ENCODE assay signal across 25 cellular contexts in genomic region chr9:135945969-135946368, GRCh38.
"Had no signal": no experiment of that assay in that cellular context is flagged by ENCODE, and none has a peak within 500 bp of the region (broad histone marks: within the 10 kb centered on the region; RNA-seq: fewer than 3 reads in every experiment).

No MANE protein-coding gene starts in this region.

- H3K4me3 ChIP-seq: hepatocyte, tibial nerve had no signal

- H3K27me3 ChIP-seq: hepatocyte, tibial nerve had no signal

- H2AFZ ChIP-seq: hepatocyte had no signal

- H3K9me3 ChIP-seq: tibial nerve had no signal

- H3K4me1 Mint-ChIP-seq: activated T-helper 17 cell treated with anti-CD3 and anti-CD28 coated beads, Interleukin-2, amount 50 U/mL, for 72 hours; endodermal cell; neural crest cell had no signal

- H3K4me2 ChIP-seq: hepatocyte had no signal

- H3K27ac Mint-ChIP-seq: activated CD4-positive, alpha-beta memory T cell treated with anti-CD3 and anti-CD28 coated beads for 36 hours; activated CD4-positive, alpha-beta T cell treated with anti-CD3 and anti-CD28 coated beads, Interleukin-2, amount 10 ng/mL, durations not matched to agents 24 days and 14 days; activated T-helper 17 cell treated with anti-CD3 and anti-CD28 coated beads, Interleukin-2, amount 50 U/mL, for 72 hours; naive thymus-derived CD4-positive, alpha-beta T cell; T-helper 1 cell treated with Interleukin-12 subunit alpha and Interleukin-12 subunit beta and Interleukin-4 antibody, amounts not matched to agents 30 μg/mL and 1 μg/mL, for 36 hours had no signal

- H3K27me3 Mint-ChIP-seq: activated CD4-positive, alpha-beta memory T cell treated with anti-CD3 and anti-CD28 coated beads for 36 hours; activated CD4-positive, alpha-beta T cell treated with anti-CD3 and anti-CD28 coated beads, Interleukin-2, amount 10 ng/mL, durations not matched to agents 24 days and 14 days; activated T-helper 17 cell treated with anti-CD3 and anti-CD28 coated beads, Interleukin-2, amount 50 U/mL, for 72 hours; naive thymus-derived CD4-positive, alpha-beta T cell had no signal

- H3K4me3 Mint-ChIP-seq: activated CD4-positive, alpha-beta memory T cell treated with anti-CD3 and anti-CD28 coated beads for 36 hours; activated CD4-positive, alpha-beta T cell treated with anti-CD3 and anti-CD28 coated beads, Interleukin-2, amount 10 ng/mL, durations not matched to agents 24 days and 14 days; activated T-cell treated with anti-CD3 and anti-CD28 coated beads, Interleukin-2, amount 50 U/mL, for 4 hours; activated T-helper 17 cell treated with anti-CD3 and anti-CD28 coated beads, Interleukin-2, amount 50 U/mL, for 72 hours; endodermal cell; naive thymus-derived CD4-positive, alpha-beta T cell; neural crest cell; T-helper 1 cell treated with Interleukin-12 subunit alpha and Interleukin-12 subunit beta and Interleukin-4 antibody, amounts not matched to agents 30 μg/mL and 1 μg/mL, for 36 hours had no signal

- H3K79me2 ChIP-seq: hepatocyte had no signal

- H3K27ac ChIP-seq: hepatocyte, tibial nerve had no signal

- ATAC-seq: activated T-cell treated with anti-CD3 and anti-CD28 coated beads, Interleukin-2, amount 50 U/mL, for 4 hours; activated T-helper 17 cell treated with anti-CD3 and anti-CD28 coated beads, Interleukin-2, amount 50 U/mL, for 72 hours; esophagus mucosa; left colon; naive thymus-derived CD4-positive, alpha-beta T cell; right cardiac atrium had no signal

- DNase-seq: activated CD4-positive, alpha-beta memory T cell treated with anti-CD3 and anti-CD28 coated beads for 36 hours; activated CD4-positive, alpha-beta T cell treated with anti-CD3 and anti-CD28 coated beads, Interleukin-2, amount 10 ng/mL, durations not matched to agents 24 days and 14 days; activated CD4-positive, CD25-positive, alpha-beta regulatory T cell treated with anti-CD3 and anti-CD28 coated beads, Interleukin-2, amount 50 U/mL, for 72 hours; activated CD8-positive, alpha-beta memory T cell treated with anti-CD3 and anti-CD28 coated beads, Interleukin-2, amount 50 U/mL, for 4 hours; activated gamma-delta T cell treated with Interleukin-2 at 50 U/mL for 16 hours; activated naive CD4-positive, alpha-beta T cell treated with anti-CD3 and anti-CD28 coated beads, Interleukin-2, amount 50 U/mL, for 16 hours; activated T-cell treated with anti-CD3 and anti-CD28 coated beads, Interleukin-2, amount 50 U/mL, for 4 hours; amygdala; central memory CD4-positive, alpha-beta T cell; endodermal cell; foreskin fibroblast; left colon; midbrain; naive thymus-derived CD4-positive, alpha-beta T cell; occipital lobe; stimulated activated CD4-positive, alpha-beta T cell treated with anti-CD3 and anti-CD28 coated beads, Interleukin-2, amount 100 ng/mL, for 48 hours; stimulated activated naive CD4-positive, alpha-beta T cell treated with Interleukin-2 at 50 U/mL for 16 hours; T1000 had no signal

- H3K9me3 Mint-ChIP-seq: activated CD4-positive, alpha-beta memory T cell treated with anti-CD3 and anti-CD28 coated beads for 36 hours; activated CD4-positive, alpha-beta T cell treated with anti-CD3 and anti-CD28 coated beads, Interleukin-2, amount 10 ng/mL, durations not matched to agents 24 days and 14 days; activated T-cell treated with anti-CD3 and anti-CD28 coated beads, Interleukin-2, amount 50 U/mL, for 4 hours; activated T-helper 17 cell treated with anti-CD3 and anti-CD28 coated beads, Interleukin-2, amount 50 U/mL, for 72 hours; endodermal cell; neural crest cell; T-helper 1 cell treated with Interleukin-12 subunit alpha and Interleukin-12 subunit beta and Interleukin-4 antibody, amounts not matched to agents 30 μg/mL and 1 μg/mL, for 36 hours had no signal
